11 cellular contexts compared by ENCODE assay signal in the genomic region with DNA sequence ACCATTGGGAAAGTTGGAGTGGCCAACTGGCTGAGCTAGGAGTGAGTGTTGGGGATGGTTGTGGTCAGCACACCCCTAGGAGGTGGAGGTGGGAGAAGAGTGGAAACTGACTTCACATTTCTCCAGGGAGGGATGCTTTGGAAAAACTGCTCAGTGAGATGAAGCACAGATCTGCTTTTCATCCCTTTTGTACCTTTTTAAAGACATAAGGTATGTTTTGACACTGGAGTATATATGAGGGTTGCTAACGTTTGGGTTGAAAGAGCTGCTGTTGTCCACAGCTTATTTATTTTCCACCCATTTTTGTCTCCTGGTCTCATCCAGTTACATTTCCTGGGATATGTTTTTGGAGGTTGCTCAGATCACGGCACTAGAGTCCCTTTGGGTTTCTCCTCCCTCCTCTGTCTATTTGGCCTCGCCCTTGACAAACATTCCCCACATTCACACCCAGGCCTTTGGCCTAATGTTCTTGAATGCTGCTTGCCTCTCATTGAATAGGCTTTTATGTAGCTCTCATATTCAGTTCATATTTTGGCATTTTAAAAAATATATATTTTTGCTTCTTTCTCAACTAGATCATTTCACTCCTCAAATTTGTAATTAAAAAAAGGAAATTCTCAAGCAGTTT. TPM values are rescaled to one million over a fixed set of nuclear protein-coding genes. Genes with fewer than 3 reads are reported as not detected.
DNase-seq lines count a peak whose midpoint lies in the region; ATAC-seq and TF ChIP-seq lines count a peak whose summit lies in the region.
"Had no signal": no experiment of that assay in that cellular context is flagged by ENCODE, and none has a peak within 500 bp of the region (broad histone marks: within the 10 kb centered on the region; RNA-seq: fewer than 3 reads in every experiment).

No MANE protein-coding gene starts in this region.

- H3K9me3 ChIP-seq in mammary epithelial cell (replicated peaks; ENCODE audit: insufficient read depth, low read length), result no peaks in the 10 kb centered on the region
- H3K9me3 ChIP-seq in mucosa of rectum (ENCODE audit: control insufficient read depth in 2 of 2, low read length in 2 of 2), result no peaks in the 10 kb centered on the region
- no peaks in the 10 kb centered on the region for H3K9me3 ChIP-seq in upper lobe of left lung

- H3K36me3 ChIP-seq in mammary epithelial cell (ENCODE audit: insufficient read depth, low read length) (peaks cover 14% of the 10 kb centered on the region), mucosa of rectum (ENCODE audit: control insufficient read depth in 2 of 2, insufficient read depth in 2 of 2, low read length in 2 of 2) (peaks cover 5 to 10% of the 10 kb centered on the region in 2 donors), upper lobe of left lung (peaks cover 0 to 10% (median 6%) of the 10 kb centered on the region in 4 donors)

- peaks cover 77% of the 10 kb centered on the region for H3K4me1 Mint-ChIP-seq in activated naive CD4-positive, alpha-beta T cell treated with anti-CD3 and anti-CD28 coated beads, Interleukin-2, amount 50 U/mL, for 24 hours
- peaks cover 75% of the 10 kb centered on the region for H3K4me1 Mint-ChIP-seq in activated naive CD4-positive, alpha-beta T cell treated with anti-CD3 and anti-CD28 coated beads, Interleukin-2, amount 10 ng/mL, durations not matched to agents 7 days and 5 days

- H3K4me2 ChIP-seq in mammary epithelial cell (ENCODE audit: insufficient read depth, low read depth, low read length), result peak overlapping the region; percentile 47

- peaks cover 97% of the 10 kb centered on the region for H3K79me2 ChIP-seq in mammary epithelial cell (ENCODE audit: insufficient read depth, low read length)

- H3K4me1 ChIP-seq in mammary epithelial cell (ENCODE audit: insufficient read depth, low read length) (peaks cover 63% of the 10 kb centered on the region), mucosa of rectum (ENCODE audit: control insufficient read depth in 2 of 2, insufficient read depth in 2 of 2, low read length in 2 of 2) (peaks cover 38 to 68% of the 10 kb centered on the region in 2 donors), upper lobe of left lung (peaks cover 31 to 67% (median 55%) of the 10 kb centered on the region in 4 donors)

- 68% methylated on average over 3 of the region's 3 CpGs for WGBS in mammary epithelial cell (ENCODE audit: low coverage, missing lambda C conversion rate)
- WGBS in upper lobe of left lung, 2 donors, result 51 to 55% methylated on average over 3 of the region's 3 CpGs

- dilution Hi-C loops in mammary epithelial cell (cut with HindIII; ENCODE audit: low sequenced_read_pairs), result loop anchor here (5.0 kb wide), 1 partner anchor 91 kb away; no protein-coding TSS in a partner anchor

- BruUV-seq in mammary epithelial cell (replicated peaks; lab: Mats Ljungman, UMichigan), result no TSS peak

- DNase-seq in activated naive CD4-positive, alpha-beta T cell treated with anti-CD3 and anti-CD28 coated beads, Interleukin-2, amount 10 ng/mL, durations not matched to agents 7 days and 5 days, result no peak
- DNase-seq in mammary epithelial cell, result no peak
- no peak for DNase-seq in upper lobe of left lung
- no peak for DNase-seq in T1000 (lab: John Stamatoyannopoulos, UW)
- no peak for DNase-seq in germinal center (ENCODE audit: low spot score)
- DNase-seq: activated T-cell treated with anti-CD3 and anti-CD28 coated beads, Interleukin-2, amount 50 U/mL, for 72 hours; NCI-H146; stimulated activated CD4-positive, alpha-beta T cell treated with anti-CD3 and anti-CD28 coated beads, Interleukin-1b, Interleukin-23, amount 100 ng/mL, for 48 hours had no signal

- no peak for TF ChIP-seq POLR2A in upper lobe of left lung (IDR thresholded peaks at IDR 0.05)

- H3K27me3 Mint-ChIP-seq in activated naive CD4-positive, alpha-beta T cell treated with anti-CD3 and anti-CD28 coated beads, Interleukin-2, amount 50 U/mL, for 24 hours, result no peaks in the 10 kb centered on the region
- no peaks in the 10 kb centered on the region for H3K27me3 Mint-ChIP-seq in activated naive CD4-positive, alpha-beta T cell treated with anti-CD3 and anti-CD28 coated beads, Interleukin-2, amount 10 ng/mL, durations not matched to agents 7 days and 5 days

- H3K9ac ChIP-seq in mammary epithelial cell (ENCODE audit: insufficient read depth, low read length), result no peak overlapping the region
- H3K9ac ChIP-seq in mucosa of rectum (ENCODE audit: low read depth in 1 of 2, low read length in 2 of 2), result peak overlapping the region; percentile 1 to 25

- in situ Hi-C loops in mammary epithelial cell (cut with MboI; ENCODE audit: low sequenced_read_pairs in 2 of 2), result no loop called here

- ATAC-seq in upper lobe of left lung (ENCODE audit: low FRiP score in 2 of 2) (peak in 1 of 2 donors; percentile 53), HG03520 (IDR thresholded peaks at IDR 0.05; ENCODE audit: unreplicated experiment) (no peak)
- ATAC-seq: activated T-cell treated with anti-CD3 and anti-CD28 coated beads, Interleukin-2, amount 50 U/mL, for 72 hours had no signal

- H3K27me3 ChIP-seq in mammary epithelial cell (ENCODE audit: insufficient read depth, low read length) (no peaks in the 10 kb centered on the region), mucosa of rectum (ENCODE audit: control insufficient read depth in 2 of 2, insufficient read depth in 2 of 2, low read length in 2 of 2) (no peaks in the 10 kb centered on the region), upper lobe of left lung (no peaks in the 10 kb centered on the region)

- peaks cover 29% of the 10 kb centered on the region for H3K36me3 Mint-ChIP-seq in activated naive CD4-positive, alpha-beta T cell treated with anti-CD3 and anti-CD28 coated beads, Interleukin-2, amount 50 U/mL, for 24 hours
- peaks cover 54% of the 10 kb centered on the region for H3K36me3 Mint-ChIP-seq in activated naive CD4-positive, alpha-beta T cell treated with anti-CD3 and anti-CD28 coated beads, Interleukin-2, amount 10 ng/mL, durations not matched to agents 7 days and 5 days

- TF ChIP-seq CTCF in mammary epithelial cell (conservative IDR thresholded peaks at IDR 0.05 in 1 of 2, IDR thresholded peaks at IDR 0.05 in 1 of 2; ENCODE audit: extremely low read depth in 1 of 2, insufficient read depth in 1 of 2, low read depth in 1 of 2, low read length in 2 of 2) (no peak), upper lobe of left lung (IDR thresholded peaks at IDR 0.05) (no peak)

- CTCF ChIA-PET in activated naive CD4-positive, alpha-beta T cell treated with anti-CD3 and anti-CD28 coated beads, Interleukin-2, amount 10 ng/mL, durations not matched to agents 7 days and 5 days (lab: Charles Lee), result interaction anchor here (0.8 to 3.2 kb wide), 2 partner anchors 16 to 19 kb away, joined by 3 to 13 read pairs; no protein-coding TSS in a partner anchor
- CTCF ChIA-PET in mammary epithelial cell (lab: Charles Lee; ENCODE audit: low non-redundant PET), result no interaction called here

- peak overlapping the region; percentile 56 for H3K27ac Mint-ChIP-seq in activated naive CD4-positive, alpha-beta T cell treated with anti-CD3 and anti-CD28 coated beads, Interleukin-2, amount 50 U/mL, for 24 hours
- no peak overlapping the region for H3K27ac Mint-ChIP-seq in activated naive CD4-positive, alpha-beta T cell treated with anti-CD3 and anti-CD28 coated beads, Interleukin-2, amount 10 ng/mL, durations not matched to agents 7 days and 5 days

- no peaks in the 10 kb centered on the region for H4K20me1 ChIP-seq in mammary epithelial cell (ENCODE audit: insufficient read depth, low read length)

- no peak overlapping the region for H2AFZ ChIP-seq in mammary epithelial cell (ENCODE audit: low read depth, low read length)

- H3K9me3 Mint-ChIP-seq in activated naive CD4-positive, alpha-beta T cell treated with anti-CD3 and anti-CD28 coated beads, Interleukin-2, amount 50 U/mL, for 24 hours, result no peaks in the 10 kb centered on the region
- no peaks in the 10 kb centered on the region for H3K9me3 Mint-ChIP-seq in activated naive CD4-positive, alpha-beta T cell treated with anti-CD3 and anti-CD28 coated beads, Interleukin-2, amount 10 ng/mL, durations not matched to agents 7 days and 5 days
- H3K9me3 Mint-ChIP-seq: activated T-cell treated with anti-CD3 and anti-CD28 coated beads, Interleukin-2, amount 50 U/mL, for 72 hours had no signal

- no peak overlapping the region for H3K4me3 Mint-ChIP-seq in activated naive CD4-positive, alpha-beta T cell treated with anti-CD3 and anti-CD28 coated beads, Interleukin-2, amount 50 U/mL, for 24 hours
- no peak overlapping the region for H3K4me3 Mint-ChIP-seq in activated naive CD4-positive, alpha-beta T cell treated with anti-CD3 and anti-CD28 coated beads, Interleukin-2, amount 10 ng/mL, durations not matched to agents 7 days and 5 days
- H3K4me3 Mint-ChIP-seq: activated T-cell treated with anti-CD3 and anti-CD28 coated beads, Interleukin-2, amount 50 U/mL, for 72 hours had no signal

- TF ChIP-seq EP300 in upper lobe of left lung (IDR thresholded peaks at IDR 0.05), result no peak

- H3K4me3 ChIP-seq in mammary epithelial cell (replicated peaks in 1 of 3; ENCODE audit: insufficient read depth in 1 of 3, low read depth in 2 of 3, low read length in 3 of 3) (no peak overlapping the region), mucosa of rectum (ENCODE audit: low read length in 2 of 2) (peak overlapping the region in 1 of 2 donors; percentile 10), upper lobe of left lung (no peak overlapping the region)

- H3K27ac ChIP-seq in mammary epithelial cell (ENCODE audit: insufficient read depth, low read depth, low read length) (peak overlapping the region; percentile 14), mucosa of rectum (ENCODE audit: low read depth in 2 of 2, low read length in 2 of 2) (peak overlapping the region; percentile 73 to 82), upper lobe of left lung (peak overlapping the region in 3 of 4 donors; percentile 44 to 59 (median 51))

- intact Hi-C loops in mammary epithelial cell (cut with micrococcal nuclease), result no loop called here

RNA-seq across cellular contexts. Expression of a gene that starts 8.3 kb away (rescaled TPM):
- 100 to 1,000 TPM; 100 to 131 TPM for total RNA-seq in mammary epithelial cell
- polyA plus RNA-seq in mammary epithelial cell, result 61.6 TPM
- 220 TPM for polyA minus RNA-seq in mammary epithelial cell
- total RNA-seq in upper lobe of left lung, result 100 to 1,000 TPM; 124 to 175 (median 145) TPM

RNA-seq across cellular contexts. Expression of a gene that starts 40.7 kb away (rescaled TPM):
- total RNA-seq in mammary epithelial cell (10 to 100 TPM in 1 of 2 donors, 1 to 10 TPM in 1; 9.4 to 10.5 TPM), upper lobe of left lung (10 to 100 TPM in 2 of 6 donors, 1 to 10 TPM in 4; 5.5 to 12.6 (median 8.8) TPM)
- 7.3 TPM for polyA plus RNA-seq in mammary epithelial cell
- polyA minus RNA-seq in mammary epithelial cell, result 3.7 TPM

Comparison
In these comparisons a context has a peak if more than half of its experiments do, and no peak if none do; other contexts are left out.
1. H3K27ac ChIP-seq: peak in every context shown above with its lines; median percentile 78 in mucosa of rectum; 51 in upper lobe of left lung; 14 in mammary epithelial cell.